ENCODE assay signal across 11 cellular contexts in genomic region chr10:133648872-133649455, GRCh38. TPM values are rescaled to one million over a fixed set of nuclear protein-coding genes. Genes with fewer than 3 reads are reported as not detected.
A peak's percentile ranks its signal among the peaks of the same experiment; 100 is the strongest.
DNase-seq lines count a peak whose midpoint lies in the region; ATAC-seq, FAIRE-seq and TF ChIP-seq lines count a peak whose summit lies in the region.
"Not testable (repeated sequence)": the region's sequence is repeated elsewhere in the genome, so short reads cannot be mapped to it uniquely, and the experiment has no call there.
"Had no signal": no experiment of that assay in that cellular context is flagged by ENCODE, and none has a peak within 500 bp of the region (broad histone marks: within the 10 kb centered on the region; RNA-seq: fewer than 3 reads in every experiment).

No MANE protein-coding gene starts in this region.

- not testable (repeated sequence) for H3K36me3 Mint-ChIP-seq in HFFc6 (ENCODE audit: low read depth); activated CD4-positive, alpha-beta T cell treated with anti-CD3 and anti-CD28 coated beads for 36 hours (ENCODE audit: low read depth)

- POLR2A ChIA-PET in activated CD4-positive, alpha-beta T cell treated with anti-CD3 and anti-CD28 coated beads for 36 hours (lab: Charles Lee): not testable (repeated sequence)

- ATAC-seq in activated CD4-positive, alpha-beta T cell treated with anti-CD3 and anti-CD28 coated beads for 36 hours; left ventricle myocardium superior; lower lobe of right lung: not testable (repeated sequence)

- peak overlapping the region; percentile 35 for H3K4me3 ChIP-seq in AG10803 (ENCODE audit: low read length)
- H3K4me3 ChIP-seq in lower lobe of right lung, testis: not testable (repeated sequence)

- not testable (repeated sequence) for TF ChIP-seq CTCF in AG10803 (conservative IDR thresholded peaks at IDR 0.05; ENCODE audit: low read length); HFFc6 (IDR thresholded peaks at IDR 0.05); lower lobe of right lung (IDR thresholded peaks at IDR 0.05); testis (IDR thresholded peaks at IDR 0.05)

- not testable (repeated sequence) for H3K36me3 ChIP-seq in lower lobe of right lung; testis (ENCODE audit: low read depth, missing control alignments)

- not testable (repeated sequence) for H3K4me1 ChIP-seq in lower lobe of right lung, testis

- H3K9me3 ChIP-seq in lower lobe of right lung, testis: not testable (repeated sequence)

- not testable (repeated sequence) for H3K27me3 Mint-ChIP-seq in HFFc6 (ENCODE audit: insufficient read depth); activated CD4-positive, alpha-beta T cell treated with anti-CD3 and anti-CD28 coated beads for 36 hours

- TF ChIP-seq POLR2A in testis (IDR thresholded peaks at IDR 0.05): not testable (repeated sequence)

- intact Hi-C loops in activated CD4-positive, alpha-beta T cell treated with anti-CD3 and anti-CD28 coated beads for 36 hours (cut with DNase I, micrococcal nuclease); left ventricle myocardium superior (cut with micrococcal nuclease); lower lobe of right lung (cut with DNase I); testis (cut with DNase I; ENCODE audit: low total_unique reads): not testable (repeated sequence)

- H3K27ac ChIP-seq in lower lobe of right lung, testis: not testable (repeated sequence)

- H3K4me3 Mint-ChIP-seq in HFFc6; activated CD4-positive, alpha-beta T cell treated with anti-CD3 and anti-CD28 coated beads for 36 hours: not testable (repeated sequence)

- not testable (repeated sequence) for H3K9me3 Mint-ChIP-seq in HFFc6; activated CD4-positive, alpha-beta T cell treated with anti-CD3 and anti-CD28 coated beads for 36 hours (ENCODE audit: low read depth)

- peak; percentile 91 for FAIRE-seq in endometrium (lab: Jason Lieb, UNC)

- 16% methylated on average over 5 of the region's 22 CpGs; no CpG with 5 or more reads in 1 of the 2 donors for WGBS in testis, 2 donors

- H3K27ac Mint-ChIP-seq in HFFc6; activated CD4-positive, alpha-beta T cell treated with anti-CD3 and anti-CD28 coated beads for 36 hours: not testable (repeated sequence)

- DNase-seq in AG10803 (ENCODE audit: low read depth): not testable (repeated sequence)
- DNase-seq in HFFc6 (peak; percentile 9), left ventricle myocardium superior (peak; percentile 49), lower lobe of right lung (peak; percentile 55), testis (peak; percentile 28)
- peak; percentile 7 for DNase-seq in activated CD4-positive, alpha-beta T cell treated with anti-CD3 and anti-CD28 coated beads for 36 hours
- DNase-seq in activated effector memory CD4-positive, alpha-beta T cell treated with Interleukin-2 at 50 U/mL for 16 hours: peak; percentile 19

- H3K27me3 ChIP-seq in lower lobe of right lung (ENCODE audit: low read depth); testis: not testable (repeated sequence)

- CTCF ChIA-PET in activated CD4-positive, alpha-beta T cell treated with anti-CD3 and anti-CD28 coated beads for 36 hours (lab: Charles Lee): not testable (repeated sequence)

- not testable (repeated sequence) for H3K4me1 Mint-ChIP-seq in HFFc6 (ENCODE audit: low read depth); activated CD4-positive, alpha-beta T cell treated with anti-CD3 and anti-CD28 coated beads for 36 hours

RNA-seq across cellular contexts. Expression of gene FRG2B, which starts 22.4 kb away (rescaled TPM):
- not detected for total RNA-seq in HFFc6 (2021; fragmentation: NEBNext Ultra II Directional; extraction: Animal tissue kit (Norgen Biotek cat#: 25700))
- total RNA-seq in activated CD4-positive, alpha-beta T cell treated with anti-CD3 and anti-CD28 coated beads for 36 hours: not detected
- total RNA-seq in left ventricle myocardium superior (not detected), lower lobe of right lung (not detected), testis (not detected)
- polyA plus RNA-seq in testis (ENCODE audit: insufficient read depth, low read depth, low replicate concordance): not detected
- total RNA-seq: A172; CD4-positive, CD25-positive, alpha-beta regulatory T cell had no signal
- polyA plus RNA-seq: BJ; CD4-positive, CD25-positive, alpha-beta regulatory T cell had no signal
